ENCODE assay signal across 1 cellular context in the genomic region with DNA sequence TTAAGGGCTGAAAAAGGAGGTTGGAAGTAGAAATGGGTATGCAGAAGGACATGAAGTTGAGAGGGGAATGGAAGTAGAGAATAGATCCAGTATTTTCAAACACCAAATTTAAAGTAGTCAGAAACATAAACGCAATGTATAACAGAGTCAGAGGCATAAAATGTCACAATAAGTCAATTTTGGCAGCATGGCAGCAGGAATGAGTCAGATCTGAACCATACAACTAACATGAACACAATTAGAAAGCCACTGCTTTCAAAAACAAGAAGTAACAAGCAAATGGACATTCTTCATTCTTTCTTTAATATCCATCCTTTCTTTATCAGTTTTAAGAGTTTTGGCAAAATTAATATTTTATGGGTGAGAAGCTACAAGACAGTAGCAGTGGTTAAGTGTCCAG.
TF ChIP-seq lines count a peak whose summit lies in the region.

No MANE protein-coding gene starts in this region.

TF ChIP-seq in GM12878, 131 proteins besides CTCF, POLR2A, EP300 and RAD21:
- TF ChIP-seq, protein P1, sequence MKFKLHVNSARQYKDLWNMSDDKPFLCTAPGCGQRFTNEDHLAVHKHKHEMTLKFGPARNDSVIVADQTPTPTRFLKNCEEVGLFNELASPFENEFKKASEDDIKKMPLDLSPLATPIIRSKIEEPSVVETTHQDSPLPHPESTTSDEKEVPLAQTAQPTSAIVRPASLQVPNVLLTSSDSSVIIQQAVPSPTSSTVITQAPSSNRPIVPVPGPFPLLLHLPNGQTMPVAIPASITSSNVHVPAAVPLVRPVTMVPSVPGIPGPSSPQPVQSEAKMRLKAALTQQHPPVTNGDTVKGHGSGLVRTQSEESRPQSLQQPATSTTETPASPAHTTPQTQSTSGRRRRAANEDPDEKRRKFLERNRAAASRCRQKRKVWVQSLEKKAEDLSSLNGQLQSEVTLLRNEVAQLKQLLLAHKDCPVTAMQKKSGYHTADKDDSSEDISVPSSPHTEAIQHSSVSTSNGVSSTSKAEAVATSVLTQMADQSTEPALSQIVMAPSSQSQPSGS (IDR thresholded peaks at IDR 0.05; ENCODE audit: low read length), result 0 out of 2 replicates have a peak, but pooled peaks have one; percentile 29
- no peak for TF ChIP-seq FOS (IDR thresholded peaks at IDR 0.05; ENCODE audit: borderline replicate concordance, extremely low read depth, insufficient read length)
- 0 out of 2 replicates have a peak, but pooled peaks have one; percentile 31 for TF ChIP-seq MTA2 (IDR thresholded peaks at IDR 0.05; ENCODE audit: low read depth)
- TF ChIP-seq JUNB (IDR thresholded peaks at IDR 0.05), result peak; percentile 72
- TF ChIP-seq FOXK2 (IDR thresholded peaks at IDR 0.05), result no peak
TF ChIP-seq in GM12878: peak in this region for 3.
